8 cellular contexts compared by ENCODE assay signal in genomic region chr22:33302049-33302545, GRCh38.
A peak's percentile ranks its signal among the peaks of the same experiment; 100 is the strongest.
DNase-seq lines count a peak whose midpoint lies in the region; ATAC-seq and TF ChIP-seq lines count a peak whose summit lies in the region.

No MANE protein-coding gene starts in this region.

- no peaks in the 10 kb centered on the region for H3K9me3 Mint-ChIP-seq in activated naive CD4-positive, alpha-beta T cell treated with anti-CD3 and anti-CD28 coated beads, Interleukin-2, amount 10 ng/mL, durations not matched to agents 7 days and 5 days

- BruUV-seq in Panc1 (replicated peaks; lab: Mats Ljungman, UMichigan) = no TSS peak

- no peak for TF ChIP-seq POLR2A in uterus (IDR thresholded peaks at IDR 0.05)

- H3K9me3 ChIP-seq in Panc1 (ENCODE audit: control insufficient read depth, insufficient read depth, low read depth, low read length) (no peaks in the 10 kb centered on the region), parathyroid adenoma (ENCODE audit: control insufficient read depth, low read length) (no peaks in the 10 kb centered on the region), uterus (no peaks in the 10 kb centered on the region)

- in situ Hi-C loops in Panc1 (cut with HindIII; ENCODE audit: low pct_unique_long_range_greater_than_20kb, low sequenced_read_pairs) = no loop called here

- H3K4me2 ChIP-seq in parathyroid adenoma (ENCODE audit: low read length) = no peak overlapping the region

- no peak overlapping the region for H3K4me3 Mint-ChIP-seq in activated naive CD4-positive, alpha-beta T cell treated with anti-CD3 and anti-CD28 coated beads, Interleukin-2, amount 10 ng/mL, durations not matched to agents 7 days and 5 days

- ATAC-seq in Panc1 = peak; percentile 92
- ATAC-seq in Right ventricle myocardium inferior = peak; percentile 81

- H3K4me1 Mint-ChIP-seq in activated naive CD4-positive, alpha-beta T cell treated with anti-CD3 and anti-CD28 coated beads, Interleukin-2, amount 10 ng/mL, durations not matched to agents 7 days and 5 days = no peaks in the 10 kb centered on the region

- TF ChIP-seq CTCF in Panc1 (IDR thresholded peaks at IDR 0.05) (peak; percentile 89), parathyroid adenoma (IDR thresholded peaks at IDR 0.05) (peak; percentile 70), uterus (IDR thresholded peaks at IDR 0.05) (peak; percentile 87 to 93 (median 90))

- peak; percentile 22 for DNase-seq in NK-92 treated with Interleukin-12 subunit alpha and Interleukin-12 subunit beta, amount 100 ng/mL, for 24 hours (lab: John Stamatoyannopoulos, UW)
- no peak for DNase-seq in NK-92 (lab: John Stamatoyannopoulos, UW; ENCODE audit: unreplicated experiment)
- DNase-seq in HuH-7 (ENCODE audit: low spot score) = peak; percentile 81
- DNase-seq in Panc1 (ENCODE audit: low read depth, low spot score) = peak; percentile 39
- DNase-seq in activated naive CD4-positive, alpha-beta T cell treated with anti-CD3 and anti-CD28 coated beads, Interleukin-2, amount 10 ng/mL, durations not matched to agents 7 days and 5 days = peak; percentile 67
- DNase-seq in Right ventricle myocardium inferior (ENCODE audit: missing footprints) = peak; percentile 87
- DNase-seq in uterus = peak; percentile 72 to 80

- CTCF ChIA-PET in Panc1 (lab: Charles Lee) = no interaction called here
- CTCF ChIA-PET in activated naive CD4-positive, alpha-beta T cell treated with anti-CD3 and anti-CD28 coated beads, Interleukin-2, amount 10 ng/mL, durations not matched to agents 7 days and 5 days (lab: Charles Lee) = interaction anchor here (0.5 to 1.7 kb wide), 11 partner anchors 24 to 986 kb away, joined by 3 to 8 read pairs (median 3); no protein-coding TSS in a partner anchor

- H3K36me3 ChIP-seq in Panc1 (ENCODE audit: control insufficient read depth, insufficient read depth, low read length) (no peaks in the 10 kb centered on the region), parathyroid adenoma (ENCODE audit: control insufficient read depth, insufficient read depth, low read length) (no peaks in the 10 kb centered on the region), uterus (no peaks in the 10 kb centered on the region)

- H3K36me3 Mint-ChIP-seq in activated naive CD4-positive, alpha-beta T cell treated with anti-CD3 and anti-CD28 coated beads, Interleukin-2, amount 10 ng/mL, durations not matched to agents 7 days and 5 days = no peaks in the 10 kb centered on the region

- H3K79me2 ChIP-seq in parathyroid adenoma = no peaks in the 10 kb centered on the region

- no peak overlapping the region for H3K4me3 ChIP-seq in Panc1 (ENCODE audit: low read depth in 2 of 2, low read length in 2 of 2)
- no peak overlapping the region for H3K4me3 ChIP-seq in parathyroid adenoma (ENCODE audit: low read depth, low read length)
- H3K4me3 ChIP-seq in uterus = no peak overlapping the region

- H3K27me3 ChIP-seq in Panc1 (ENCODE audit: control insufficient read depth, insufficient read depth, low read length) (no peaks in the 10 kb centered on the region), parathyroid adenoma (ENCODE audit: control insufficient read depth, insufficient read depth, low read length) (no peaks in the 10 kb centered on the region), uterus (no peaks in the 10 kb centered on the region)

- no peak overlapping the region for H3K27ac ChIP-seq in Panc1 (ENCODE audit: low read length)
- no peak overlapping the region for H3K27ac ChIP-seq in parathyroid adenoma
- H3K27ac ChIP-seq in uterus = no peak overlapping the region

- no peaks in the 10 kb centered on the region; the same call in 1 of the 2 replicates for H3K4me1 ChIP-seq in Panc1 (ENCODE audit: control insufficient read depth, insufficient read depth, low read length)
- H3K4me1 ChIP-seq in parathyroid adenoma = no peaks in the 10 kb centered on the region
- no peaks in the 10 kb centered on the region for H3K4me1 ChIP-seq in uterus

- H3K27me3 Mint-ChIP-seq in activated naive CD4-positive, alpha-beta T cell treated with anti-CD3 and anti-CD28 coated beads, Interleukin-2, amount 10 ng/mL, durations not matched to agents 7 days and 5 days = no peaks in the 10 kb centered on the region

- POLR2A ChIA-PET in Panc1 (lab: Charles Lee) = no interaction called here

- H2AFZ ChIP-seq in parathyroid adenoma = no peak overlapping the region

- intact Hi-C loops in Panc1 (cut with micrococcal nuclease; ENCODE audit: unreplicated experiment) = loop anchor here (2.0 kb wide), 1 partner anchor 277 kb away; no protein-coding TSS in a partner anchor
- intact Hi-C loops in Right ventricle myocardium inferior (cut with DNase I) = loop anchor here (5.0 to 10.0 kb wide), 5 partner anchors 215 to 805 kb away; partner anchors contain the start of gene LARGE1
- intact Hi-C loops in uterus (cut with DNase I; ENCODE audit: low total_unique reads) = no loop called here

- no peak overlapping the region for H3K27ac Mint-ChIP-seq in activated naive CD4-positive, alpha-beta T cell treated with anti-CD3 and anti-CD28 coated beads, Interleukin-2, amount 10 ng/mL, durations not matched to agents 7 days and 5 days

- H3K9ac ChIP-seq in parathyroid adenoma = no peak overlapping the region
